ENCODE assay signal across 23 cellular contexts in genomic region chr14:99800781-99801180, GRCh38. TPM values are rescaled to one million over a fixed set of nuclear protein-coding genes. Genes with fewer than 3 reads are reported as not detected.
"Had no signal": no experiment of that assay in that cellular context is flagged by ENCODE, and none has a peak within 500 bp of the region (broad histone marks: within the 10 kb centered on the region; RNA-seq: fewer than 3 reads in every experiment).

No MANE protein-coding gene starts in this region.

- H3K27me3 ChIP-seq: esophagus muscularis mucosa, right atrium auricular region, stomach, thyroid gland had no signal

- H3K4me1 ChIP-seq: foreskin keratinocyte, parathyroid adenoma, prostate gland had no signal

- H3K27ac ChIP-seq: epithelial cell of prostate, esophagus muscularis mucosa, foreskin keratinocyte, lower lobe of right lung, neutrophil, parathyroid adenoma, prostate gland, right atrium auricular region, stomach, thyroid gland had no signal

- H3K9me3 ChIP-seq: esophagus muscularis mucosa, lower lobe of right lung, neutrophil, prostate gland, right atrium auricular region, stomach, thyroid gland had no signal

- H3K4me3 Mint-ChIP-seq: dendritic cell treated with granulocyte-macrophage colony-stimulating factor and Interleukin-4, amounts not matched to agents 40 ng/mL and 50 ng/mL, for 4 days; endodermal cell; immature natural killer cell; natural killer cell; stimulated activated effector memory CD8-positive, alpha-beta T cell treated with anti-CD3 and anti-CD28 coated beads, Interleukin-12 subunit alpha, Interleukin-12 subunit beta, amount 100 ng/mL, for 72 hours had no signal

- H3K36me3 Mint-ChIP-seq: immature natural killer cell; natural killer cell; stimulated activated effector memory CD8-positive, alpha-beta T cell treated with anti-CD3 and anti-CD28 coated beads, Interleukin-12 subunit alpha, Interleukin-12 subunit beta, amount 100 ng/mL, for 72 hours had no signal

- H3K36me3 ChIP-seq: esophagus muscularis mucosa, lower lobe of right lung, neutrophil, prostate gland, right atrium auricular region, stomach, thyroid gland had no signal

- H3K4me1 Mint-ChIP-seq: immature natural killer cell; natural killer cell; stimulated activated effector memory CD8-positive, alpha-beta T cell treated with anti-CD3 and anti-CD28 coated beads, Interleukin-12 subunit alpha, Interleukin-12 subunit beta, amount 100 ng/mL, for 72 hours had no signal

- H3K9me3 Mint-ChIP-seq: dendritic cell treated with granulocyte-macrophage colony-stimulating factor and Interleukin-4, amounts not matched to agents 40 ng/mL and 50 ng/mL, for 4 days; immature natural killer cell; natural killer cell; stimulated activated effector memory CD8-positive, alpha-beta T cell treated with anti-CD3 and anti-CD28 coated beads, Interleukin-12 subunit alpha, Interleukin-12 subunit beta, amount 100 ng/mL, for 72 hours had no signal

- H3K27ac Mint-ChIP-seq: dendritic cell treated with granulocyte-macrophage colony-stimulating factor and Interleukin-4, amounts not matched to agents 40 ng/mL and 50 ng/mL, for 4 days; endodermal cell; immature natural killer cell; natural killer cell; stimulated activated effector memory CD8-positive, alpha-beta T cell treated with anti-CD3 and anti-CD28 coated beads, Interleukin-12 subunit alpha, Interleukin-12 subunit beta, amount 100 ng/mL, for 72 hours had no signal

- DNase-seq: effector CD8-positive, alpha-beta T cell; endodermal cell; foreskin keratinocyte; hypothalamus; immature natural killer cell; left ventricle myocardium superior; lower lobe of right lung; natural killer cell; stimulated activated CD4-positive, alpha-beta T cell treated with anti-CD3 and anti-CD28 coated beads, Interleukin-2, amount 100 ng/mL, for 24 hours; stimulated activated CD4-positive, alpha-beta T cell treated with anti-CD3 and anti-CD28 coated beads, Interleukin-4, amount 100 ng/mL, for 24 hours; stimulated activated naive CD4-positive, alpha-beta T cell treated with Interleukin-2 at 50 U/mL for 16 hours; stomach; thyroid gland; trophoblast cell had no signal

- H3K4me3 ChIP-seq: esophagus muscularis mucosa, lower lobe of right lung, prostate gland, right atrium auricular region, stomach, thyroid gland had no signal

- ATAC-seq: foreskin keratinocyte; left ventricle myocardium superior; lower lobe of right lung; natural killer cell; sciatic nerve; stimulated activated effector memory CD8-positive, alpha-beta T cell treated with anti-CD3 and anti-CD28 coated beads, Interleukin-12 subunit alpha, Interleukin-12 subunit beta, amount 100 ng/mL, for 72 hours had no signal

RNA-seq across cellular contexts. Expression of gene EML1, which starts 7.6 kb away (rescaled TPM):
- total RNA-seq: natural killer cell had no signal
- polyA plus RNA-seq: immature natural killer cell had no signal
